In the genomic region with DNA sequence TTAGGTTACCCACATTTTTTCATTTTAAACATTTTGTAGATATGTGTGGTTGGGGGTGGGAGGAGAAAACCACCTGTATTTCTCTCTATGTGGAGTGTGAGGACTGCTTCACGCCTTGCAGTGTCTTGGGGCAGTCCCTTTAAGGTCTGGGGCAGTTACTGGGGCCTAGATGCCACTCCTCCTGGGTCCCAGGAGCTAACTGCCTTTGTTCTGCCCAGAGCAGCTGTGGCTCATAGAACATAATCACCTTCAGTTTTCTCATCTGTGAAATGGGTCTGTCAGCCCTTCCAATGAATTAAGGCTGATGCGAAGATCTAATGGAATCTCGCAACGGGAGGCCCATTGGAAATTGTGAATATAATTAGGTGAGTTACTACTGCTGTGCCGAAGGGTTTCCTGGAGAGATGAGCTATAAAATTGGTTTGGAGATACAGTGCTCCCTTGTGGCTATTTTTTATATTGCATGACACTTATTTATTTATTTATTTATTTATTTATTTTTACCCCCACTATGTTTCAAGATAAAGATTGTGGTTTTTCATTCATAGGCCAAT, we compare ENCODE assay signal across 8 cellular contexts. TPM values are rescaled to one million over a fixed set of nuclear protein-coding genes. Genes with fewer than 3 reads are reported as not detected.
DNase-seq lines count a peak whose midpoint lies in the region; ATAC-seq and TF ChIP-seq lines count a peak whose summit lies in the region.

No MANE protein-coding gene starts in this region.

- H2AFZ ChIP-seq in mammary epithelial cell (ENCODE audit: low read depth, low read length), result no peak overlapping the region

- CTCF ChIA-PET in mammary epithelial cell (lab: Charles Lee; ENCODE audit: low non-redundant PET), result interaction anchor here (0.5 to 0.8 kb wide), 3 partner anchors 69 to 587 kb away, joined by 3 to 4 read pairs (median 4); a partner anchor contains a TSS

- no peaks in the 10 kb centered on the region for H3K4me1 ChIP-seq in mammary epithelial cell (ENCODE audit: insufficient read depth, low read length)

- no peaks in the 10 kb centered on the region for H3K9me3 ChIP-seq in mammary epithelial cell (replicated peaks; ENCODE audit: insufficient read depth, low read length)

- H3K27me3 ChIP-seq in mammary epithelial cell (ENCODE audit: insufficient read depth, low read length), result no peaks in the 10 kb centered on the region

- H3K9ac ChIP-seq in mammary epithelial cell (ENCODE audit: insufficient read depth, low read length), result no peak overlapping the region

- WGBS in mammary epithelial cell (ENCODE audit: low coverage, missing lambda C conversion rate), result 15% methylated on average over 5 of the region's 5 CpGs

- dilution Hi-C loops in mammary epithelial cell (cut with HindIII; ENCODE audit: low sequenced_read_pairs), result no loop called here

- in situ Hi-C loops in mammary epithelial cell (cut with MboI; ENCODE audit: low sequenced_read_pairs in 2 of 2), result no loop called here

- H3K36me3 ChIP-seq in mammary epithelial cell (ENCODE audit: insufficient read depth, low read length), result no peaks in the 10 kb centered on the region

- peak; percentile 36 to 45 for TF ChIP-seq CTCF in mammary epithelial cell (conservative IDR thresholded peaks at IDR 0.05 in 1 of 2, IDR thresholded peaks at IDR 0.05 in 1 of 2; ENCODE audit: extremely low read depth in 1 of 2, insufficient read depth in 1 of 2, low read depth in 1 of 2, low read length in 2 of 2)

- BruUV-seq in mammary epithelial cell (replicated peaks; lab: Mats Ljungman, UMichigan), result no TSS peak

- no peaks in the 10 kb centered on the region for H3K79me2 ChIP-seq in mammary epithelial cell (ENCODE audit: insufficient read depth, low read length)

- DNase-seq in SKM-1 treated with dmso at 0.1 percent for 144 hours (lab: John Stamatoyannopoulos, UW; ENCODE audit: unreplicated experiment) (peak; percentile 1), SKM-1 (lab: John Stamatoyannopoulos, UW; ENCODE audit: unreplicated experiment) (no peak), NCI-H2029 (lab: John Stamatoyannopoulos, UW) (peak; percentile 1), mammary epithelial cell (peak; percentile 20), medulla oblongata (ENCODE audit: extremely low spot score) (peak; percentile 23)
- no peak for DNase-seq in activated naive CD4-positive, alpha-beta T cell treated with Interleukin-2 at 50 U/mL for 16 hours

- intact Hi-C loops in mammary epithelial cell (cut with micrococcal nuclease), result loop anchor here (1.0 to 2.0 kb wide), 3 partner anchors 39 to 192 kb away; a partner anchor contains a TSS

- no peak overlapping the region for H3K27ac ChIP-seq in mammary epithelial cell (ENCODE audit: insufficient read depth, low read depth, low read length)

- H3K4me3 ChIP-seq in mammary epithelial cell (replicated peaks in 1 of 3; ENCODE audit: insufficient read depth in 1 of 3, low read depth in 2 of 3, low read length in 3 of 3), result no peak overlapping the region

- H3K4me2 ChIP-seq in mammary epithelial cell (ENCODE audit: insufficient read depth, low read depth, low read length), result no peak overlapping the region

- H4K20me1 ChIP-seq in mammary epithelial cell (ENCODE audit: insufficient read depth, low read length), result no peaks in the 10 kb centered on the region

- ATAC-seq in GM18870 (IDR thresholded peaks at IDR 0.05; ENCODE audit: unreplicated experiment), result no peak
- no peak for ATAC-seq in GM19035 (IDR thresholded peaks at IDR 0.05; ENCODE audit: unreplicated experiment)

RNA-seq across cellular contexts. Expression of a gene that starts 22.9 kb away (rescaled TPM):
- not detected for total RNA-seq in mammary epithelial cell
- polyA plus RNA-seq in mammary epithelial cell, result not detected
- polyA minus RNA-seq in mammary epithelial cell, result not detected

RNA-seq across cellular contexts. Expression of a gene that starts 53.4 kb away (rescaled TPM):
- total RNA-seq in mammary epithelial cell, result not detected
- polyA plus RNA-seq in mammary epithelial cell, result not detected
- not detected for polyA minus RNA-seq in mammary epithelial cell

RNA-seq across cellular contexts. Expression of a gene that starts 57.3 kb away (rescaled TPM):
- under 1 TPM in 1 of 2 donors, not detected in 1; under 0.01 TPM for total RNA-seq in mammary epithelial cell
- not detected for polyA plus RNA-seq in mammary epithelial cell
- polyA minus RNA-seq in mammary epithelial cell, result not detected

Comparison
In these comparisons a context has a peak if more than half of its experiments do, and no peak if none do; other contexts are left out.
1. DNase-seq: peak in SKM-1 treated with dmso at 0.1 percent for 144 hours (single experiment), NCI-H2029 (single experiment), mammary epithelial cell (single experiment) and medulla oblongata (single experiment); none in SKM-1 (single experiment) and activated naive CD4-positive, alpha-beta T cell treated with Interleukin-2 at 50 U/mL for 16 hours (single experiment).